35 cellular contexts compared by ENCODE assay signal in the genomic region with DNA sequence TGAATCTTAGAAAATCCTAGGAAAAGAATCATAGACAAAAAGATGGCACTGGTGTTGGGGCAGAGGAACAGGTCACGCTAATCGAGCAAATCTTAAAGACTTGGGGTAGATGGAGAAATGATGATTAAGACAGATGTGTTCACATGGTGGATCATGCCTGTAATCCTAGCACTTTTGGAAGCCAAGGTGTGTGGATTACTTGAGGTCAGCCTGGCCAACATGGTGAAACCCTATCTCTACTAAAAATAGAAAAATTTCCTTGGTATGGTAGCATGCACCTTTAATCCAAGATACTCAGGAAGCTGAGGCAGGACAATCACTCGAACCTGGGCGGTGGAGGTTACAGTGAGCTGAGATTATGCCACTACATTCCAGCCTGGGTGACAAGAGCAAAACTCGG.
"Had no signal": no experiment of that assay in that cellular context is flagged by ENCODE, and none has a peak within 500 bp of the region (broad histone marks: within the 10 kb centered on the region; RNA-seq: fewer than 3 reads in every experiment).

No MANE protein-coding gene starts in this region.

- H3K9ac ChIP-seq: KMS-11 had no signal

- H3K4me2 ChIP-seq: KMS-11 had no signal

- H3K9me3 ChIP-seq: MG63 had no signal

- H3K36me3 ChIP-seq: MG63 had no signal

- H3K27me3 ChIP-seq: MG63 had no signal

- H3K27ac ChIP-seq: KMS-11 had no signal

- DNase-seq: Karpas-422, Kasumi-1, KBM-7, KG1, MG63, MM.1S, MV-4-11, NCI-H1048, NCI-H1092, NCI-H1092 treated with DMSO at 0.1 percent for 48 hours, NCI-H1105, NCI-H1105 treated with DMSO at 0.1 percent for 48 hours, NCI-H1417, NCI-H1417 treated with DMSO at 0.1 percent for 48 hours, NCI-H1436, NCI-H1436 treated with DMSO at 0.1 percent for 48 hours, NCI-H146, NCI-H1694, NCI-H1694 treated with DMSO at 0.1 percent for 48 hours, NCI-H187, NCI-H187 treated with DMSO at 0.1 percent for 48 hours, NCI-H1930, NCI-H2029, NCI-H2029 treated with DMSO at 0.1 percent for 48 hours, NCI-H2081, NCI-H2081 treated with DMSO at 0.1 percent for 48 hours, NCI-H2107, NCI-H2171, NCI-H2171 treated with DMSO at 0.1 percent for 48 hours, NCI-H2227 treated with DMSO at 0.1 percent for 48 hours, NCI-H226, NCI-H345, NCI-H446, NCI-H446 treated with DMSO at 0.1 percent for 48 hours had no signal

- H3K4me3 ChIP-seq: MG63 had no signal
